In the genomic region with DNA sequence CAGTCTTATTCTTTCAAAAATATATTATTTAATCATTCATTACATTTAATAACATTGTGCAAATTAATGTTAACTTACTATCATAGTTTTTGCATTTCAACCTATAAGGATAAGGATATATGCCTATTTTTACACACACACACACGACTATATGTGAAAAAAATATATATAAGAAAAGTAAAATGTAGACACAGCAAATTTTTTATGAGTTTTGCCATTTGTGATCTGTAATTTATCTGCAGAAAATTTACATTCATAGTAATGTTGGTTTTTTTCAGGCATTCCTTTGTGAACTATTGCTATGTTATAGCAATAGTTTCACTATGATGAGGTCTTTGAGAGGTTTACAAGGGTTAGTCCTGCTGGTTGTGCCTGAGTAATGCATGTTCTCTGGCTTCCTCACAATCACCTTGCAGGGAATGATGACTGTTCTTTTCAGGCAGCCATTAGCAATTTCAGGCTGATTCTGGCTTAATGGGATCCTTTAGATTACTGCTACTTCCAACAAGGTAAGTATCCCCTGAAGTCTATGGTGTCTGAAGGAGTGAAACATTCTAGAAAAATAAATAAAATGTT, we compare ENCODE assay signal across 1 cellular context.
TF ChIP-seq lines count a peak whose summit lies in the region.

No MANE protein-coding gene starts in this region.

TF ChIP-seq in H1, 55 proteins besides CTCF, POLR2A, EP300 and RAD21:
- TF ChIP-seq GTF2F1 (IDR thresholded peaks at IDR 0.05; ENCODE audit: borderline replicate concordance, low read depth, low read length) (no peak), CBX8 (IDR thresholded peaks at IDR 0.05; ENCODE audit: borderline replicate concordance, low read depth, low read length) (no peak), YY1 (IDR thresholded peaks at IDR 0.05; ENCODE audit: low read depth, low read length) (peak; percentile 86)
